In the genomic region with DNA sequence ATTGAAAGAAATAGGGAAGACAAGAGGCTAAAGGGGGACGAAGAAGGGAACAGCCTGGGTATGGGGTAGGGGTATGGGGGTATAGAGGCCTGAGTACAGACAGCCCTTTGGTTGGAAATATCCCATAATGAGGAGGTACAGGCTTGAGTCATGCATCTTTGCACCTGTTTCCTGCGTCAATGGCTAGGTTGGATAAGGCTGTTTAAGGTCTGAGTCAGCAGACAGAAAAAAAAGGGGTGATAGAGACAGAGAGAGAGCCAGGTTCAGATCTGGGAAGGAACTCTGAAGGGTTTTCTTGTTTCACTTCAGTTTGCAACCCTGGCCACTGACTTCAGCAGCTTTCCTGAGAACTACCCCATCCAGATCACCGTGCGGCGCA, we compare ENCODE assay signal across 1 cellular context.
TF ChIP-seq lines count a peak whose summit lies in the region.

No MANE protein-coding gene starts in this region.

TF ChIP-seq in K562, 482 proteins besides CTCF, POLR2A, EP300 and RAD21:
- TF ChIP-seq ZKSCAN3 (CRISPR knock-in tag; IDR thresholded peaks at IDR 0.05) (no peak), ZNF316 (IDR thresholded peaks at IDR 0.05) (peak; percentile 39), ARID1B (IDR thresholded peaks at IDR 0.05) (0 out of 2 replicates have a peak, but pooled peaks have one; percentile 13), ZBTB7A (IDR thresholded peaks at IDR 0.05; ENCODE audit: borderline replicate concordance, control insufficient read depth, low read depth, low read length) (no peak), CBFA2T2 (conservative IDR thresholded peaks at IDR 0.05) (0 out of 2 replicates have a peak, but pooled peaks have one; percentile 20), MAFK (IDR thresholded peaks at IDR 0.05; ENCODE audit: low read length) (0 out of 2 replicates have a peak, but pooled peaks have one; percentile 4), TAF1 (IDR thresholded peaks at IDR 0.05; ENCODE audit: control insufficient read depth, extremely low read depth, insufficient read depth, low read length, severe bottlenecking) (no peak), CBFA2T3 (IDR thresholded peaks at IDR 0.05) (peak; percentile 47), MYC (IDR thresholded peaks at IDR 0.05; ENCODE audit: low read depth, low read length) (no peak), MYC (CRISPR knock-in tag; IDR thresholded peaks at IDR 0.05; ENCODE audit: borderline replicate concordance, low read depth) (no peak), TCF3 (CRISPR knock-in tag; IDR thresholded peaks at IDR 0.05) (0 out of 2 replicates have a peak, but pooled peaks have one; percentile 11), HDAC2 (IDR thresholded peaks at IDR 0.05) (no peak), COPS2 (conservative IDR thresholded peaks at IDR 0.05) (no peak)
